Comparison of ENCODE assay signal across 1 cellular context in the genomic region with DNA sequence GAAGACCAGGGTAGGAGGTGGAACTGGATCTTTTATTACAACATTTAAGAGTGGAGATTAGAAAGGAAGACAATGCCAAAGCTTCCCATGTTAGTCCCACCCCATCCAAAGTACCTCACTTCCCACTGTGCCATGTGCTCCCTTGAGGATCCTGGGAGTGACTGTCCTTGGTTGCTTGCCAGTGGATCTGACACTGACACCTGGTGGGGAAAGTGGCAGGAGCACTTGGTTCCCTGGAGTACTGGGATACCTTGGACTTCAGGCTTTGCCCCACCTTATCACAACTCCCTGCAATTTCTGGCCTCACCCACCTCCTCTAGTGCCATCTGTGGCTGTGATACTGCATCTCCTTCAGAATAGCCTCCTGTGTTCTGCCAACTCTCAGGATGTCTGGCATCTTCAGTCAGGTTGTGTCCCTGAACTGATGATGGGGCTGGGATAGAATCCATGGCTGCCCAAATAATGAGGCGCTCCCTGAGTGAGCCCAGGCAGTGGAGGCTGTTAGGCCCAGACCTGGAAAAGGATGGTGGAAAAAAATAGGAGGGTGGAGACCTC.
TF ChIP-seq lines count a peak whose summit lies in the region.

No MANE protein-coding gene starts in this region.

TF ChIP-seq in GM12878, 131 proteins besides CTCF, POLR2A, EP300 and RAD21:
- TF ChIP-seq, protein P1, sequence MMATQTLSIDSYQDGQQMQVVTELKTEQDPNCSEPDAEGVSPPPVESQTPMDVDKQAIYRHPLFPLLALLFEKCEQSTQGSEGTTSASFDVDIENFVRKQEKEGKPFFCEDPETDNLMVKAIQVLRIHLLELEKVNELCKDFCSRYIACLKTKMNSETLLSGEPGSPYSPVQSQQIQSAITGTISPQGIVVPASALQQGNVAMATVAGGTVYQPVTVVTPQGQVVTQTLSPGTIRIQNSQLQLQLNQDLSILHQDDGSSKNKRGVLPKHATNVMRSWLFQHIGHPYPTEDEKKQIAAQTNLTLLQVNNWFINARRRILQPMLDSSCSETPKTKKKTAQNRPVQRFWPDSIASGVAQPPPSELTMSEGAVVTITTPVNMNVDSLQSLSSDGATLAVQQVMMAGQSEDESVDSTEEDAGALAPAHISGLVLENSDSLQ (IDR thresholded peaks at IDR 0.05), result no peak
- no peak for TF ChIP-seq ZNF24 (IDR thresholded peaks at IDR 0.05)
- TF ChIP-seq FOS (IDR thresholded peaks at IDR 0.05; ENCODE audit: borderline replicate concordance, extremely low read depth, insufficient read length), result no peak
- TF ChIP-seq WRNIP1 (IDR thresholded peaks at IDR 0.05; ENCODE audit: borderline replicate concordance, low read depth, low read length), result no peak
- TF ChIP-seq POLR2AphosphoS2 (IDR thresholded peaks at IDR 0.05; ENCODE audit: low read depth, low read length), result 0 out of 2 replicates have a peak, but pooled peaks have one; percentile 18
- no peak for TF ChIP-seq TBL1XR1 (IDR thresholded peaks at IDR 0.05; ENCODE audit: low read depth, low read length)
- no peak for TF ChIP-seq FOXK2 (IDR thresholded peaks at IDR 0.05)
- TF ChIP-seq, protein P2, sequence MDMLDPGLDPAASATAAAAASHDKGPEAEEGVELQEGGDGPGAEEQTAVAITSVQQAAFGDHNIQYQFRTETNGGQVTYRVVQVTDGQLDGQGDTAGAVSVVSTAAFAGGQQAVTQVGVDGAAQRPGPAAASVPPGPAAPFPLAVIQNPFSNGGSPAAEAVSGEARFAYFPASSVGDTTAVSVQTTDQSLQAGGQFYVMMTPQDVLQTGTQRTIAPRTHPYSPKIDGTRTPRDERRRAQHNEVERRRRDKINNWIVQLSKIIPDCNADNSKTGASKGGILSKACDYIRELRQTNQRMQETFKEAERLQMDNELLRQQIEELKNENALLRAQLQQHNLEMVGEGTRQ (IDR thresholded peaks at IDR 0.05; ENCODE audit: borderline replicate concordance, low read depth, low read length), result no peak
- TF ChIP-seq, protein P3, sequence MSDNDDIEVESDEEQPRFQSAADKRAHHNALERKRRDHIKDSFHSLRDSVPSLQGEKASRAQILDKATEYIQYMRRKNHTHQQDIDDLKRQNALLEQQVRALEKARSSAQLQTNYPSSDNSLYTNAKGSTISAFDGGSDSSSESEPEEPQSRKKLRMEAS (IDR thresholded peaks at IDR 0.05; ENCODE audit: low read depth, low read length), result 0 out of 2 replicates have a peak, but pooled peaks have one; percentile 0
- TF ChIP-seq, protein P4, sequence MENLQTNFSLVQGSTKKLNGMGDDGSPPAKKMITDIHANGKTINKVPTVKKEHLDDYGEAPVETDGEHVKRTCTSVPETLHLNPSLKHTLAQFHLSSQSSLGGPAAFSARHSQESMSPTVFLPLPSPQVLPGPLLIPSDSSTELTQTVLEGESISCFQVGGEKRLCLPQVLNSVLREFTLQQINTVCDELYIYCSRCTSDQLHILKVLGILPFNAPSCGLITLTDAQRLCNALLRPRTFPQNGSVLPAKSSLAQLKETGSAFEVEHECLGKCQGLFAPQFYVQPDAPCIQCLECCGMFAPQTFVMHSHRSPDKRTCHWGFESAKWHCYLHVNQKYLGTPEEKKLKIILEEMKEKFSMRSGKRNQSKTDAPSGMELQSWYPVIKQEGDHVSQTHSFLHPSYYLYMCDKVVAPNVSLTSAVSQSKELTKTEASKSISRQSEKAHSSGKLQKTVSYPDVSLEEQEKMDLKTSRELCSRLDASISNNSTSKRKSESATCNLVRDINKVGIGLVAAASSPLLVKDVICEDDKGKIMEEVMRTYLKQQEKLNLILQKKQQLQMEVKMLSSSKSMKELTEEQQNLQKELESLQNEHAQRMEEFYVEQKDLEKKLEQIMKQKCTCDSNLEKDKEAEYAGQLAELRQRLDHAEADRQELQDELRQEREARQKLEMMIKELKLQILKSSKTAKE (IDR thresholded peaks at IDR 0.05; ENCODE audit: low read depth, poor library complexity, severe bottlenecking), result no peak
- TF ChIP-seq HCFC1 (IDR thresholded peaks at IDR 0.05; ENCODE audit: low read length), result no peak
- no peak for TF ChIP-seq RBBP5 (conservative IDR thresholded peaks at IDR 0.05)
TF ChIP-seq in GM12878: peak in this region for 2.
